In the genomic region with DNA sequence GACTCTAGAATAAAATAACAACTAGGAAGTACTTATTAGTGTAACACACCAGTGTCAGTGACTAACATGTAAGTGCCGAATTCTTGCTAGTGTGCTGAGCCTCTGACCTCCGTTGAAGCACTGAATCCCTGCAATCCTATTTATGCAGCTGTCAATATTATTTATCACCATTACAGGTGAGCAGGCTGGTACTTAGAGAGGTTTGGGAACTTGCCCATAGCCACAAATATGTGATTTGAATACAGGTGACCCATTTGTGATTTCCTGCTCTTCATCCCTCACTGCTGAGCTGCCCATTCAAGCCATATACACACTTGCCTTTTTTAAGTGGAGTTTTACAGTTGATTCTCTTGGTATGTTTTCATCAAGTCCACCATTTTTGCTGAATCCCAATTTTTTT, we compare ENCODE assay signal across 16 cellular contexts. TPM values are rescaled to one million over a fixed set of nuclear protein-coding genes. Genes with fewer than 3 reads are reported as not detected.
DNase-seq lines count a peak whose midpoint lies in the region; ATAC-seq, FAIRE-seq and TF ChIP-seq lines count a peak whose summit lies in the region.
"Had no signal": no experiment of that assay in that cellular context is flagged by ENCODE, and none has a peak within 500 bp of the region (broad histone marks: within the 10 kb centered on the region; RNA-seq: fewer than 3 reads in every experiment).

No MANE protein-coding gene starts in this region.

- no peak overlapping the region for H3K4me2 ChIP-seq in H9 (ENCODE audit: insufficient read depth, insufficient read length, low read length)
- H3K4me2 ChIP-seq: GM23338 had no signal

- no peak overlapping the region for H3T11ph ChIP-seq in H9 (ENCODE audit: low read length)

- H3K56ac ChIP-seq in H9 (ENCODE audit: insufficient read length, low read depth, low read length), result no peak overlapping the region

- no peaks in the 10 kb centered on the region for H3K23me2 ChIP-seq in H9 (ENCODE audit: insufficient read length, low read depth, low read length, poor library complexity, severe bottlenecking)

- H3K18ac ChIP-seq in H9 (ENCODE audit: insufficient read length, low read depth, low read length), result no peak overlapping the region

- H3K4me3 Mint-ChIP-seq in H9, result no peak overlapping the region
- H3K4me3 Mint-ChIP-seq: GM23338 had no signal

- H3K9me3 ChIP-seq in small intestine (ENCODE audit: control insufficient read depth, low read depth) (no peaks in the 10 kb centered on the region), H9 (ENCODE audit: control insufficient read depth, low read depth, low read length) (no peaks in the 10 kb centered on the region)
- H3K9me3 ChIP-seq: MG63 had no signal

- TF ChIP-seq CTCF in bronchial epithelial cell (IDR thresholded peaks at IDR 0.05; ENCODE audit: insufficient read depth, low read length, severe bottlenecking), result no peak
- no peak for TF ChIP-seq CTCF in H9 (conservative IDR thresholded peaks at IDR 0.05)

- no peaks in the 10 kb centered on the region for H3K36me3 Mint-ChIP-seq in H9 (ENCODE audit: insufficient read depth in 1 of 3, low read depth in 3 of 3)

- no peak overlapping the region for H3K27ac Mint-ChIP-seq in H9
- H3K27ac Mint-ChIP-seq: GM23338 had no signal

- H2BK5ac ChIP-seq in H9 (ENCODE audit: insufficient read length, low read length), result no peak overlapping the region

- ATAC-seq in GM21360 (IDR thresholded peaks at IDR 0.05; ENCODE audit: unreplicated experiment), result no peak
- ATAC-seq: GM23338; stimulated activated naive CD8-positive, alpha-beta T cell treated with anti-CD3 and anti-CD28 coated beads, Interleukin-15, Interleukin-2, amounts not matched to agents 100 U/mL and 50 U/mL, for 24 hours had no signal

- no peak overlapping the region for H2BK15ac ChIP-seq in H9 (ENCODE audit: low read depth, low read length)

- H3K27me3 Mint-ChIP-seq in H9 (ENCODE audit: low read depth), result no peaks in the 10 kb centered on the region; the same call in 1 of the 2 replicates

- H3K27me3 ChIP-seq in bronchial epithelial cell (ENCODE audit: control insufficient read depth, insufficient read depth, low read length), result no peaks in the 10 kb centered on the region
- no peaks in the 10 kb centered on the region for H3K27me3 ChIP-seq in small intestine (ENCODE audit: control insufficient read depth in 2 of 2, insufficient read depth in 2 of 2, low read length in 2 of 2)
- no peaks in the 10 kb centered on the region for H3K27me3 ChIP-seq in H9 (ENCODE audit: insufficient read depth, low read length)
- H3K27me3 ChIP-seq: MG63 had no signal

- peaks cover 0 to 5% of the 10 kb centered on the region in 2 experiments; a peak in 1 of 4 replicates for H3K4me1 Mint-ChIP-seq in H9
- H3K4me1 Mint-ChIP-seq: GM23338 had no signal

- H2BK12ac ChIP-seq in H9 (ENCODE audit: insufficient read length, low read depth, low read length), result no peak overlapping the region

- no peak overlapping the region for H4K5ac ChIP-seq in H9 (ENCODE audit: insufficient read length, low read depth, low read length)

- 37 to 78% (median 46%) methylated on average over 2 of the region's 2 CpGs for WGBS in small intestine, 3 donors
- WGBS in H9 (ENCODE audit: extremely low coverage, insufficient read length, low lambda C conversion rate), result no CpG with 5 or more reads among the region's 2 CpGs

- H3K4ac ChIP-seq in H9 (ENCODE audit: low read depth, low read length), result no peak overlapping the region

- H3K14ac ChIP-seq in H9 (ENCODE audit: insufficient read depth, low read length), result no peak overlapping the region

- H4K8ac ChIP-seq in H9 (replicated peaks; ENCODE audit: insufficient read length, low read depth, low read length), result no peak overlapping the region

- peak; percentile 55 for DNase-seq in COLO668 (lab: John Stamatoyannopoulos, UW; ENCODE audit: unreplicated experiment)
- DNase-seq in NCI-H128 (lab: John Stamatoyannopoulos, UW; ENCODE audit: unreplicated experiment), result peak; percentile 52
- peak; percentile 73 for DNase-seq in NCI-H345 treated with DMSO at 0.1 percent for 48 hours (lab: John Stamatoyannopoulos, UW; ENCODE audit: unreplicated experiment)
- peak; percentile 22 for DNase-seq in bronchial epithelial cell (ENCODE audit: low read depth)
- DNase-seq in small intestine, result no peak
- DNase-seq in H9, result no peak
- DNase-seq in NCI-H1930 (lab: John Stamatoyannopoulos, UW), result no peak
- DNase-seq: activated CD4-positive, alpha-beta T cell treated with anti-CD3 and anti-CD28 coated beads, Interleukin-2, amount 50 U/mL, for 48 hours; MG63; midbrain; stimulated activated naive CD8-positive, alpha-beta T cell treated with anti-CD3 and anti-CD28 coated beads, Interleukin-15, Interleukin-2, amounts not matched to agents 100 U/mL and 50 U/mL, for 24 hours had no signal

- no peak overlapping the region for H3K23ac ChIP-seq in H9 (ENCODE audit: insufficient read length, low read depth, low read length)

- no peak overlapping the region for H2BK20ac ChIP-seq in H9 (ENCODE audit: low read depth, low read length, poor library complexity, severe bottlenecking)

- H3K9me3 Mint-ChIP-seq in H9, result no peaks in the 10 kb centered on the region
- H3K9me3 Mint-ChIP-seq: GM23338 had no signal

- no peaks in the 10 kb centered on the region for H3K79me1 ChIP-seq in H9 (ENCODE audit: insufficient read depth, low read depth, low read length, poor library complexity, severe bottlenecking)

- peaks cover 0 to 4% of the 10 kb centered on the region in 2 donors for H3K4me1 ChIP-seq in small intestine (ENCODE audit: control insufficient read depth in 2 of 2, insufficient read depth in 1 of 2, low read depth in 1 of 2, low read length in 1 of 2)
- no peaks in the 10 kb centered on the region for H3K4me1 ChIP-seq in H9 (ENCODE audit: insufficient read depth, low read length)

- H3K4me3 ChIP-seq in bronchial epithelial cell (ENCODE audit: low read depth, low read length) (no peak overlapping the region), small intestine (ENCODE audit: low read depth in 1 of 2, low read length in 2 of 2) (no peak overlapping the region)
- H3K4me3 ChIP-seq: GM23338, MG63, SK-N-MC, skin epidermis had no signal

- H3K9ac ChIP-seq in H9 (ENCODE audit: extremely low read depth, insufficient read length, low read length), result no peak overlapping the region

- no peak overlapping the region for H4K91ac ChIP-seq in H9 (ENCODE audit: insufficient read length, low read depth, low read length)

- no peaks in the 10 kb centered on the region for H4K20me1 ChIP-seq in H9 (ENCODE audit: control insufficient read depth, insufficient read depth, insufficient read length)

- FAIRE-seq in bronchial epithelial cell (lab: Jason Lieb, UNC) (no peak), small intestine (lab: Jason Lieb, UNC) (no peak)
- FAIRE-seq: colon had no signal

- H3K27ac ChIP-seq in small intestine (ENCODE audit: low read depth in 1 of 2, low read length in 1 of 2), result no peak overlapping the region
- H3K27ac ChIP-seq in H9 (ENCODE audit: insufficient read length, low read depth, low read length), result no peak overlapping the region
- H3K27ac ChIP-seq: SK-N-MC, skin epidermis had no signal

- no peak overlapping the region for H2BK120ac ChIP-seq in H9 (ENCODE audit: low read depth, low read length, poor library complexity, severe bottlenecking)

- H3K36me3 ChIP-seq in bronchial epithelial cell (ENCODE audit: control insufficient read depth, insufficient read depth, low read length), result no peaks in the 10 kb centered on the region
- no peaks in the 10 kb centered on the region for H3K36me3 ChIP-seq in small intestine (ENCODE audit: control insufficient read depth in 2 of 2, insufficient read depth in 2 of 2, low read length in 2 of 2)
- H3K36me3 ChIP-seq: MG63 had no signal

- no peak overlapping the region for H2AK5ac ChIP-seq in H9 (ENCODE audit: insufficient read length, low read length)

- H3K79me2 ChIP-seq in H9 (ENCODE audit: insufficient read depth, low read length), result no peaks in the 10 kb centered on the region

- H2AFZ ChIP-seq in H9 (ENCODE audit: low read length), result no peak overlapping the region
- H2AFZ ChIP-seq: GM23338 had no signal

RNA-seq across cellular contexts. Expression of gene EIF4E3, which starts 12.2 kb away (rescaled TPM):
- 2.1 and 3.1 TPM in 2 replicates for total RNA-seq in bronchial epithelial cell
- 10 to 100 TPM in 2 of 3 donors, 1 to 10 TPM in 1; 9.4 to 14.8 (median 11.3) TPM for polyA plus RNA-seq in small intestine
- 12.9 and 13.1 TPM in 2 replicates for total RNA-seq in H9 (2021)

RNA-seq across cellular contexts. Expression of gene GPR27, which starts 40.6 kb away (rescaled TPM):
- total RNA-seq in bronchial epithelial cell (0.38 and 0.53 TPM in 2 replicates), H9 (2021) (15.5 and 17.7 TPM in 2 replicates)
- polyA plus RNA-seq in small intestine, result 1 to 10 TPM in 1 of 3 donors, not detected in 2; 1.0 TPM

Comparison
In these comparisons a context has a peak if more than half of its experiments do, and no peak if none do; other contexts are left out.
1. DNase-seq: peak in COLO668 (single experiment), NCI-H128 (single experiment), NCI-H345 treated with DMSO at 0.1 percent for 48 hours (single experiment) and bronchial epithelial cell (single experiment); none in small intestine (single experiment), H9 (single experiment) and NCI-H1930 (0 of 2).
2. RNA of gene GPR27, which starts 40.6 kb away (total RNA-seq): 15.5 to 17.7 TPM in H9; 0.38 to 0.53 TPM in bronchial epithelial cell; every median in the first group is over 10 times any median in the second.